3 cellular contexts compared by ENCODE assay signal in genomic region chr16:2829501-2830354, GRCh38.
TF ChIP-seq lines count a peak whose summit lies in the region.

TSS of gene ZG16B (plus strand) at chr16:2830303. CDS start at chr16:2830442, 139 bp downstream.

TF ChIP-seq in IMR-90, 13 proteins besides CTCF, POLR2A, EP300 and RAD21:
- TF ChIP-seq CHD1 (IDR thresholded peaks at IDR 0.05; ENCODE audit: low read depth, low read length): no peak
TF ChIP-seq in IMR-90: peak in this region for 0.

TF ChIP-seq in K562, 482 proteins besides CTCF, POLR2A, EP300 and RAD21:
- TF ChIP-seq ZBTB11 (CRISPR knock-in tag; IDR thresholded peaks at IDR 0.05) (0 out of 6 replicates have a peak, but pooled peaks of 1 of the 3 experiments have one; percentile 26), GABPA (tag; conservative IDR thresholded peaks at IDR 0.05; ENCODE audit: low read depth) (peak; percentile 49), NCOA2 (IDR thresholded peaks at IDR 0.05; ENCODE audit: partially characterized antibody in 2 of 2) (no peak)

TF ChIP-seq in WTC11, 78 proteins besides CTCF, POLR2A, EP300 and RAD21:
- TF ChIP-seq HMGA2 (CRISPR knock-in tag; IDR thresholded peaks at IDR 0.05) (no peak), GTF2I (CRISPR knock-in tag; conservative IDR thresholded peaks at IDR 0.05) (no peak), ATF1 (CRISPR knock-in tag; IDR thresholded peaks at IDR 0.05) (no peak), SMAD3 (CRISPR knock-in tag; IDR thresholded peaks at IDR 0.05; ENCODE audit: borderline replicate concordance) (no peak), CDX4 (CRISPR knock-in tag; IDR thresholded peaks at IDR 0.05; ENCODE audit: borderline replicate concordance) (no peak)
